18 cellular contexts compared by ENCODE assay signal in genomic region chr7:110804501-110804900, GRCh38.
"Had no signal": no experiment of that assay in that cellular context is flagged by ENCODE, and none has a peak within 500 bp of the region (broad histone marks: within the 10 kb centered on the region; RNA-seq: fewer than 3 reads in every experiment).

No MANE protein-coding gene starts in this region.

- H3K4me3 Mint-ChIP-seq: activated naive CD4-positive, alpha-beta T cell treated with anti-CD3 and anti-CD28 coated beads for 36 hours; activated T-helper 17 cell treated with anti-CD3 and anti-CD28 coated beads, Interleukin-2, amount 50 U/mL, for 72 hours had no signal

- H3K27ac Mint-ChIP-seq: activated naive CD4-positive, alpha-beta T cell treated with anti-CD3 and anti-CD28 coated beads for 36 hours; activated T-helper 17 cell treated with anti-CD3 and anti-CD28 coated beads, Interleukin-2, amount 50 U/mL, for 72 hours had no signal

- H3K9me3 Mint-ChIP-seq: activated naive CD4-positive, alpha-beta T cell treated with anti-CD3 and anti-CD28 coated beads for 36 hours had no signal

- H3K27me3 ChIP-seq: ascending aorta, transverse colon had no signal

- H3K9me3 ChIP-seq: ascending aorta, lower lobe of right lung, transverse colon had no signal

- H3K27ac ChIP-seq: ascending aorta, lower lobe of right lung, transverse colon had no signal

- ATAC-seq: activated T-helper 17 cell treated with anti-CD3 and anti-CD28 coated beads, Interleukin-2, amount 50 U/mL, for 72 hours; esophagus mucosa; lower lobe of right lung; right cardiac atrium; SK-N-SH treated with all-trans-retinoic acid at 6 μM for 48 hours had no signal

- DNase-seq: activated CD4-positive, alpha-beta T cell treated with anti-CD3 and anti-CD28 coated beads for 1 hour; activated CD4-positive, alpha-beta T cell treated with anti-CD3 and anti-CD28 coated beads, Interleukin-2, amount 50 U/mL, for 4 hours; activated naive CD4-positive, alpha-beta T cell treated with anti-CD3 and anti-CD28 coated beads for 36 hours; left colon; lower lobe of right lung; midbrain; occipital lobe; right cardiac atrium; small intestine; stimulated activated CD4-positive, alpha-beta T cell treated with anti-CD3 and anti-CD28 coated beads, Interleukin-4, amount 100 ng/mL, for 4 hours; stimulated activated CD8-positive, alpha-beta memory T cell treated with anti-CD3 and anti-CD28 coated beads, Interleukin-4, amount 100 ng/mL, for 48 hours; stimulated activated naive CD4-positive, alpha-beta T cell treated with Interleukin-2 at 50 U/mL for 16 hours; substantia nigra; transverse colon had no signal

- H3K27me3 Mint-ChIP-seq: activated T-helper 17 cell treated with anti-CD3 and anti-CD28 coated beads, Interleukin-2, amount 50 U/mL, for 72 hours had no signal

- H3K4me3 ChIP-seq: ascending aorta, lower lobe of right lung, transverse colon had no signal

- H3K36me3 ChIP-seq: ascending aorta, lower lobe of right lung, transverse colon had no signal

- H3K4me1 ChIP-seq: ascending aorta, lower lobe of right lung had no signal
